In the genomic region with DNA sequence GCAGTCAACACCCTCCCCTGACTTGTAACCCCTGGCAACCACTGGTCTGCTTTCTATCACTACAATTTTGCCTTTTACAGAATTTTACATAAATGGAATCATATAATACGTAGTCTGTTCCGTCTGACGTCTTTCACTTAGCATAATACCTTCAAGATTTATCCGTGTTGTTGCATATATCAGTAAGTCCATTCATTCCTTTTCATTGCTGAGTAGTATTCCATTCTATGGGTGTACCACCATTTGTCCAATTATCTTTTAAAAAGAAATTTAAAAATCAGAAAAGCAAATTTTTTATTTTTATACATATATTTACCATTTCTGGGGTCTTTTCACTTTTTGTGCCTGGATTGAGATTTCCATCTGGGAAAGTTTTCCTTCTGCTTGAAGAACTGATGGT, we compare ENCODE assay signal across 4 cellular contexts.
TF ChIP-seq lines count a peak whose summit lies in the region.

No MANE protein-coding gene starts in this region.

TF ChIP-seq in SK-N-SH treated with all-trans-retinoic acid at 6 μM for 48 hours, 23 proteins besides CTCF, POLR2A, EP300 and RAD21:
- TF ChIP-seq ZNF8 (CRISPR knock-in tag; IDR thresholded peaks at IDR 0.05) (peak; percentile 68; the same call in 1 of the 2 replicates), ZFP30 (CRISPR knock-in tag; IDR thresholded peaks at IDR 0.05) (no peak), OSR1 (CRISPR knock-in tag; IDR thresholded peaks at IDR 0.05) (no peak)

TF ChIP-seq in SK-N-SH, 30 proteins besides CTCF, POLR2A, EP300 and RAD21:
- TF ChIP-seq POLR2AphosphoS5 (IDR thresholded peaks at IDR 0.05; ENCODE audit: low read depth, low read length), result no peak
- TF ChIP-seq SMC3 (IDR thresholded peaks at IDR 0.05; ENCODE audit: low read depth, low read length), result no peak
- no peak for TF ChIP-seq RFX5 (IDR thresholded peaks at IDR 0.05; ENCODE audit: low read length)
- TF ChIP-seq SIN3A (IDR thresholded peaks at IDR 0.05; ENCODE audit: borderline replicate concordance, low read depth, low read length), result no peak
- TF ChIP-seq GABPA (IDR thresholded peaks at IDR 0.05; ENCODE audit: low read depth), result no peak
- no peak for TF ChIP-seq FOSL2 (IDR thresholded peaks at IDR 0.05; ENCODE audit: borderline replicate concordance, low read depth)
- TF ChIP-seq, protein P1, sequence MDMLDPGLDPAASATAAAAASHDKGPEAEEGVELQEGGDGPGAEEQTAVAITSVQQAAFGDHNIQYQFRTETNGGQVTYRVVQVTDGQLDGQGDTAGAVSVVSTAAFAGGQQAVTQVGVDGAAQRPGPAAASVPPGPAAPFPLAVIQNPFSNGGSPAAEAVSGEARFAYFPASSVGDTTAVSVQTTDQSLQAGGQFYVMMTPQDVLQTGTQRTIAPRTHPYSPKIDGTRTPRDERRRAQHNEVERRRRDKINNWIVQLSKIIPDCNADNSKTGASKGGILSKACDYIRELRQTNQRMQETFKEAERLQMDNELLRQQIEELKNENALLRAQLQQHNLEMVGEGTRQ (IDR thresholded peaks at IDR 0.05; ENCODE audit: borderline replicate concordance, low read depth, low read length), result no peak
- TF ChIP-seq, protein P2, sequence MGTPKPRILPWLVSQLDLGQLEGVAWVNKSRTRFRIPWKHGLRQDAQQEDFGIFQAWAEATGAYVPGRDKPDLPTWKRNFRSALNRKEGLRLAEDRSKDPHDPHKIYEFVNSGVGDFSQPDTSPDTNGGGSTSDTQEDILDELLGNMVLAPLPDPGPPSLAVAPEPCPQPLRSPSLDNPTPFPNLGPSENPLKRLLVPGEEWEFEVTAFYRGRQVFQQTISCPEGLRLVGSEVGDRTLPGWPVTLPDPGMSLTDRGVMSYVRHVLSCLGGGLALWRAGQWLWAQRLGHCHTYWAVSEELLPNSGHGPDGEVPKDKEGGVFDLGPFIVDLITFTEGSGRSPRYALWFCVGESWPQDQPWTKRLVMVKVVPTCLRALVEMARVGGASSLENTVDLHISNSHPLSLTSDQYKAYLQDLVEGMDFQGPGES (IDR thresholded peaks at IDR 0.05; ENCODE audit: low read depth, low read length), result no peak
- no peak for TF ChIP-seq RCOR1 (IDR thresholded peaks at IDR 0.05; ENCODE audit: low read length)
- TF ChIP-seq TCF12 (IDR thresholded peaks at IDR 0.05), result no peak
- no peak for TF ChIP-seq TEAD4 (IDR thresholded peaks at IDR 0.05; ENCODE audit: borderline replicate concordance, insufficient read depth)

TF ChIP-seq in HEK293, 187 proteins besides CTCF, POLR2A, EP300 and RAD21:
- TF ChIP-seq ZNF473 (tag by site-specific recombination; IDR thresholded peaks at IDR 0.05) (no peak), ZNF146 (tag by site-specific recombination; IDR thresholded peaks at IDR 0.05) (peak; percentile 88)

TF ChIP-seq in K562, 482 proteins besides CTCF, POLR2A, EP300 and RAD21:
- no peak for TF ChIP-seq NFRKB (IDR thresholded peaks at IDR 0.05; ENCODE audit: low read depth)
- TF ChIP-seq POLR3A (IDR thresholded peaks at IDR 0.05; ENCODE audit: borderline replicate concordance, extremely low read depth, insufficient read depth, insufficient read length), result no peak
- TF ChIP-seq RBM25 (IDR thresholded peaks at IDR 0.05; ENCODE audit: low read depth, low read length, severe bottlenecking), result peak; percentile 81
- TF ChIP-seq GATA2 (CRISPR knock-in tag; IDR thresholded peaks at IDR 0.05), result no peak
- 0 out of 2 replicates have a peak, but pooled peaks have one; percentile 13 for TF ChIP-seq BCOR (IDR thresholded peaks at IDR 0.05)
- peak; percentile 58 for TF ChIP-seq RFX1 (IDR thresholded peaks at IDR 0.05)
- peak; percentile 86 for TF ChIP-seq ZNF146 (CRISPR knock-in tag; IDR thresholded peaks at IDR 0.05; ENCODE audit: unreplicated experiment)
TF ChIP-seq in K562: peak in this region for 4.
